27 cellular contexts compared by ENCODE assay signal in the genomic region with DNA sequence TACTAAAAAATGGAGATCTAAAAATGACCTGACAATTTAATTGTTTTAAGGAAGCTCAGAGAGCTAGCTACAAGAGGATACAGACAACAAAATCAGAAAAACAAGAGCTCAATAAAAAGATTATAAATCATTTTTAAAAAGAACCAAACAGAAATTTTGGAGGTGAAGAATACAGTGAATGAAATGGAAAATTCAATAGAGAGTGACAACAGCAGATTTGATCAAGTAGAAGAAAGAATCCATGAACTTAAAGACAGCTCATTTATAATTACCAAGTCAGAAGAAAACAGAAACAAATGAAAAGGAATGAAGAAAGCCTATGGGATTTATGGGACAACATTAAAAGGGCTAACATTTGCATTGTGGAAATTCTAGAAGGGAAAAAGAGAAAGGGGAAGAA.
"Had no signal": no experiment of that assay in that cellular context is flagged by ENCODE, and none has a peak within 500 bp of the region (broad histone marks: within the 10 kb centered on the region; RNA-seq: fewer than 3 reads in every experiment).

No MANE protein-coding gene starts in this region.

- H3K27me3 Mint-ChIP-seq: activated CD8-positive, alpha-beta T cell treated with anti-CD3 and anti-CD28 coated beads for 36 hours; central memory CD8-positive, alpha-beta T cell; effector memory CD8-positive, alpha-beta T cell had no signal

- DNase-seq: activated CD4-positive, alpha-beta T cell treated with anti-CD3 and anti-CD28 coated beads for 48 hours; activated CD4-positive, alpha-beta T cell treated with anti-CD3 and anti-CD28 coated beads, Interleukin-2, amount 50 U/mL, for 1 hour; activated CD4-positive, alpha-beta T cell treated with anti-CD3 and anti-CD28 coated beads, Interleukin-2, amount 50 U/mL, for 48 hours; activated CD4-positive, CD25-positive, alpha-beta regulatory T cell; activated CD4-positive, CD25-positive, alpha-beta regulatory T cell treated with anti-CD3 and anti-CD28 coated beads, Interleukin-2, amount 50 U/mL, for 72 hours; activated CD8-positive, alpha-beta memory T cell treated with anti-CD3 and anti-CD28 coated beads for 24 hours; activated CD8-positive, alpha-beta T cell treated with anti-CD3 and anti-CD28 coated beads for 36 hours; activated gamma-delta T cell; activated naive CD4-positive, alpha-beta T cell; activated naive CD4-positive, alpha-beta T cell treated with anti-CD3 and anti-CD28 coated beads, Interleukin-2, amount 50 U/mL, for 16 hours; activated T-cell treated with anti-CD3 and anti-CD28 coated beads, Interleukin-2, amount 50 U/mL, for 1 hour; amniotic stem cell; anterior cingulate cortex; brain microvascular endothelial cell; cortex of kidney; dermis blood vessel endothelial cell; effector CD4-positive, alpha-beta T cell; effector memory CD8-positive, alpha-beta T cell; erythroblast; foreskin keratinocyte; gastrocnemius medialis; glutamatergic neuron; heart left ventricle; T-helper 2 cell had no signal

- H3K27ac Mint-ChIP-seq: activated CD8-positive, alpha-beta T cell treated with anti-CD3 and anti-CD28 coated beads for 36 hours; activated T-helper 1 cell treated with anti-CD3 and anti-CD28 coated beads, Interleukin-12 subunit alpha, Interleukin-12 subunit beta, Interleukin-2, Interleukin-4 antibody, amounts not matched to agents 30 ng/mL and 10 ng/mL and 1 ng/mL, durations not matched to agents 14 hours and 24 hours and 36 hours; effector memory CD8-positive, alpha-beta T cell had no signal

- H3K4me3 Mint-ChIP-seq: activated CD8-positive, alpha-beta T cell treated with anti-CD3 and anti-CD28 coated beads for 36 hours; activated T-helper 1 cell treated with anti-CD3 and anti-CD28 coated beads, Interleukin-12 subunit alpha, Interleukin-12 subunit beta, Interleukin-2, Interleukin-4 antibody, amounts not matched to agents 30 ng/mL and 10 ng/mL and 1 ng/mL, durations not matched to agents 14 hours and 24 hours and 36 hours; central memory CD8-positive, alpha-beta T cell; effector memory CD8-positive, alpha-beta T cell had no signal

- H3K4me1 ChIP-seq: esophagus muscularis mucosa, foreskin keratinocyte, gastrocnemius medialis, heart left ventricle had no signal

- ATAC-seq: activated CD8-positive, alpha-beta T cell treated with anti-CD3 and anti-CD28 coated beads for 36 hours; effector memory CD8-positive, alpha-beta T cell; foreskin keratinocyte; gastrocnemius medialis; heart left ventricle had no signal

- H3K27me3 ChIP-seq: brain microvascular endothelial cell, esophagus muscularis mucosa, foreskin keratinocyte, gastrocnemius medialis, heart left ventricle had no signal

- H3K4me3 ChIP-seq: esophagus muscularis mucosa, gastrocnemius medialis, heart left ventricle had no signal

- H3K4me1 Mint-ChIP-seq: central memory CD8-positive, alpha-beta T cell had no signal

- H3K9me3 ChIP-seq: gastrocnemius medialis had no signal

- H3K27ac ChIP-seq: brain microvascular endothelial cell, esophagus muscularis mucosa, foreskin keratinocyte, gastrocnemius medialis, heart left ventricle had no signal
